8 cellular contexts compared by ENCODE assay signal in genomic region chr5:119328753-119329602, GRCh38. TPM values are rescaled to one million over a fixed set of nuclear protein-coding genes. Genes with fewer than 3 reads are reported as not detected.
DNase-seq lines count a peak whose midpoint lies in the region; ATAC-seq, FAIRE-seq and TF ChIP-seq lines count a peak whose summit lies in the region.

No MANE protein-coding gene starts in this region.

- no peak for DNase-seq in GM12892 (ENCODE audit: insufficient read length)
- DNase-seq in WERI-Rb-1 = no peak
- peak; percentile 69 for DNase-seq in effector CD4-positive, alpha-beta T cell
- peak; percentile 71 for DNase-seq in stimulated activated CD4-positive, alpha-beta T cell treated with anti-CD3 and anti-CD28 coated beads, Interleukin-4, amount 100 ng/mL, for 24 hours
- no peak for DNase-seq in D341Med (ENCODE audit: low spot score)
- no peak for DNase-seq in SK-N-SH
- DNase-seq in D721Med (ENCODE audit: insufficient read length, low spot score) = no peak

- peaks cover 2 to 17% of the 10 kb centered on the region in 2 experiments; a peak in 2 of 4 replicates for H3K4me1 ChIP-seq in SK-N-SH (ENCODE audit: control insufficient read depth in 1 of 2, insufficient read depth in 2 of 2, low read depth in 1 of 2, low read length in 1 of 2)

- no peak for TF ChIP-seq CTCF in WERI-Rb-1 (IDR thresholded peaks at IDR 0.05; ENCODE audit: low read depth, low read length)
- no peak for TF ChIP-seq CTCF in SK-N-SH (IDR thresholded peaks at IDR 0.05)
- no peak for TF ChIP-seq CTCF in D721Med (IDR thresholded peaks at IDR 0.05; ENCODE audit: insufficient read depth, missing control alignments)

- H3K36me3 ChIP-seq in WERI-Rb-1 (no peaks in the 10 kb centered on the region), SK-N-SH (replicated peaks in 1 of 2; ENCODE audit: control insufficient read depth in 1 of 2, insufficient read depth in 2 of 2, low read length in 1 of 2) (no peaks in the 10 kb centered on the region)

- no peak overlapping the region for H3K9ac ChIP-seq in SK-N-SH

- no peak for TF ChIP-seq RAD21 in SK-N-SH (IDR thresholded peaks at IDR 0.05; ENCODE audit: low read length)

- peak; percentile 5 for FAIRE-seq in GM12892 (lab: Jason Lieb, UNC)
- FAIRE-seq in D721Med (lab: Jason Lieb, UNC) = no peak

- H3K9me3 ChIP-seq in WERI-Rb-1 (ENCODE audit: severe bottlenecking) (no peaks in the 10 kb centered on the region), SK-N-SH (no peaks in the 10 kb centered on the region)

- no peak overlapping the region for H3K4me2 ChIP-seq in SK-N-SH

- no peaks in the 10 kb centered on the region for H4K20me1 ChIP-seq in SK-N-SH (ENCODE audit: insufficient read depth)

- H3K4me3 ChIP-seq in WERI-Rb-1 (ENCODE audit: low read depth, low read length) (no peak overlapping the region), SK-N-SH (ENCODE audit: low read depth in 2 of 2, low read length in 1 of 2) (no peak overlapping the region)

- TF ChIP-seq EP300 in SK-N-SH (IDR thresholded peaks at IDR 0.05; ENCODE audit: borderline replicate concordance in 1 of 2, low read depth in 1 of 2, low read length in 1 of 2) = no peak

- H3K27ac ChIP-seq in WERI-Rb-1 = peak overlapping the region; percentile 60
- no peak overlapping the region for H3K27ac ChIP-seq in SK-N-SH (ENCODE audit: low read depth in 2 of 2, low read length in 1 of 2)

- H3K9me2 ChIP-seq in SK-N-SH = no peaks in the 10 kb centered on the region

- no peak for ATAC-seq in GM19463 (IDR thresholded peaks at IDR 0.05; ENCODE audit: unreplicated experiment)

- TF ChIP-seq POLR2A in GM12892 (IDR thresholded peaks at IDR 0.05; ENCODE audit: low read depth, low read length) = no peak

- peaks cover 15% of the 10 kb centered on the region for H3F3A ChIP-seq in SK-N-SH (replicated peaks; ENCODE audit: insufficient read depth)

- CTCF ChIA-PET in SK-N-SH (lab: Yijun Ruan, JAX) = interaction anchor here (1.0 to 1.4 kb wide), 2 partner anchors 13 to 84 kb away, joined by 3 to 6 read pairs; no protein-coding TSS in a partner anchor

- POLR2A ChIA-PET in SK-N-SH (lab: Yijun Ruan, JAX) = no interaction called here

- H2AFZ ChIP-seq in SK-N-SH (ENCODE audit: low read depth) = no peak overlapping the region

- WGBS in SK-N-SH (ENCODE audit: low lambda C conversion rate) = 88% methylated on average over 10 of the region's 10 CpGs

- peaks cover 41% of the 10 kb centered on the region for H3K79me2 ChIP-seq in SK-N-SH (ENCODE audit: insufficient read depth)

- H3K27me3 ChIP-seq in WERI-Rb-1 (ENCODE audit: insufficient read depth, low read depth, severe bottlenecking) (no peaks in the 10 kb centered on the region), SK-N-SH (ENCODE audit: insufficient read depth) (no peaks in the 10 kb centered on the region)

TF ChIP-seq in SK-N-SH, 30 proteins besides CTCF, POLR2A, EP300 and RAD21:
- TF ChIP-seq MEF2A (IDR thresholded peaks at IDR 0.05; ENCODE audit: borderline replicate concordance, low read depth) (no peak), TEAD4 (IDR thresholded peaks at IDR 0.05; ENCODE audit: borderline replicate concordance, insufficient read depth) (no peak), RXRA (IDR thresholded peaks at IDR 0.05; ENCODE audit: borderline replicate concordance, low read depth) (no peak), RFX5 (IDR thresholded peaks at IDR 0.05; ENCODE audit: low read length) (no peak), TCF12 (IDR thresholded peaks at IDR 0.05) (no peak), PBX3 (IDR thresholded peaks at IDR 0.05) (no peak), RCOR1 (IDR thresholded peaks at IDR 0.05; ENCODE audit: low read length) (no peak), YY1 (IDR thresholded peaks at IDR 0.05; ENCODE audit: low read depth) (no peak)
TF ChIP-seq in SK-N-SH: peak in this region for 0.

RNA-seq across cellular contexts. Expression of gene TNFAIP8, which starts 26.8 kb away (rescaled TPM):
- 104 TPM for polyA plus RNA-seq in GM12892 (2012; ENCODE audit: missing spikeins)
- polyA plus RNA-seq in SK-N-SH (2012; rRNA removed) = 28.3 and 31.3 TPM in 2 replicates
- 33.8 and 41.5 TPM in 2 replicates for polyA plus RNA-seq in SK-N-SH (2012; cell fraction: cytosol; rRNA removed)
- 11.7 and 15.5 TPM in 2 replicates for polyA plus RNA-seq in SK-N-SH (2012; cell fraction: nucleus; rRNA removed)

Comparison
In these comparisons a context has a peak if more than half of its experiments do, and no peak if none do; other contexts are left out.
1. DNase-seq: peak in effector CD4-positive, alpha-beta T cell (single experiment) and stimulated activated CD4-positive, alpha-beta T cell treated with anti-CD3 and anti-CD28 coated beads, Interleukin-4, amount 100 ng/mL, for 24 hours (single experiment); none in GM12892 (single experiment), WERI-Rb-1 (single experiment), D341Med (single experiment), SK-N-SH (single experiment) and D721Med (single experiment).